ENCODE assay signal across 18 cellular contexts in the genomic region with DNA sequence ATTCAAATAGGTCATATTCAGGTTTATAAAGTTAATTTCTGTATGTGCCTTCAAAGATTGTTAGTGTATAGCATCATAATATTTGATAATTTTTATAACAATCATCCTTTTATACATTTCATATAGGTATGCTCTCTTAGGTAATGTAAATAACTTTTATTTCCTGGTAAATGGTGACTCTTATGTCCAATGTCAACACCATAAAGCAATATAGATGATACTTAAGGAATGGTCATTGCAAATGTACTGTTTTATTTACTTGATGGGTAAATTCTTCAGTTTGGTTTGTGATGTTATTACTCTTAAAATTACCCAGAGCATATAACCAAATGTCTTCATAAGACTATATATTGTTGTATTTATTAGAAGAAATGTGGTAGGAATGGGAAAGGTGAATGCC.
DNase-seq lines count a peak whose midpoint lies in the region; ATAC-seq, FAIRE-seq and TF ChIP-seq lines count a peak whose summit lies in the region.
"Had no signal": no experiment of that assay in that cellular context is flagged by ENCODE, and none has a peak within 500 bp of the region (broad histone marks: within the 10 kb centered on the region; RNA-seq: fewer than 3 reads in every experiment).

No MANE protein-coding gene starts in this region.

- no peak overlapping the region for H2AFZ ChIP-seq in PC-3 (ENCODE audit: low read length)
- H2AFZ ChIP-seq: GM23338 had no signal

- TF ChIP-seq CTCF in PC-3 (conservative IDR thresholded peaks at IDR 0.05; ENCODE audit: low read depth, low read length) (no peak), lower leg skin (IDR thresholded peaks at IDR 0.05) (no peak)

- H3K36me3 ChIP-seq in PC-3 (ENCODE audit: low read depth, low read length) = peaks cover 3% of the 10 kb centered on the region; the same call in 1 of the 2 replicates

- intact Hi-C loops in PC-3 (cut with micrococcal nuclease) = no loop called here
- intact Hi-C loops in lower leg skin (cut with DNase I; ENCODE audit: low total_unique reads) = no loop called here

- POLR2A ChIA-PET in PC-3 (lab: Charles Lee; ENCODE audit: unreplicated experiment) = interaction anchor here (0.6 kb wide), 1 partner anchor 103 kb away, joined by 5 read pairs; no protein-coding TSS in a partner anchor

- no TSS peak for BruUV-seq in PC-3 (replicated peaks; lab: Mats Ljungman, UMichigan)

- peak; percentile 86 for ATAC-seq in PC-3
- ATAC-seq: GM12878, GM23338, HCT116 had no signal

- DNase-seq in NCI-H526 treated with DMSO at 0.1 percent for 48 hours (lab: John Stamatoyannopoulos, UW) = peak; percentile 47
- no peak for DNase-seq in NCI-H526 (lab: John Stamatoyannopoulos, UW)
- DNase-seq in PC-3 = peak; percentile 27
- DNase-seq in frontal cortex (ENCODE audit: low spot score in 2 of 2) = no peak
- no peak for DNase-seq in SKM-1 treated with dmso at 0.1 percent for 144 hours (lab: John Stamatoyannopoulos, UW; ENCODE audit: unreplicated experiment)
- DNase-seq in NCI-H1694 treated with DMSO at 0.1 percent for 48 hours (lab: John Stamatoyannopoulos, UW) = no peak
- DNase-seq in lower leg skin (ENCODE audit: low spot score in 2 of 2) = no peak
- DNase-seq: Calu3; CD4-positive, alpha-beta memory T cell; COR-L47; DMS79; EL; GDM1; H9 had no signal

- peaks cover 12% of the 10 kb centered on the region for H3K4me1 ChIP-seq in PC-3 (ENCODE audit: insufficient read depth, low read length)

- H3K9me3 ChIP-seq in PC-3 (ENCODE audit: low read length) = 0 out of 2 replicates have a peak, but pooled peaks cover 5% of the 10 kb centered on the region

- H3K9me2 ChIP-seq in PC-3 (replicated peaks; ENCODE audit: low read length) = no peaks in the 10 kb centered on the region

- peak overlapping the region; percentile 38; the same call in 1 of the 2 replicates for H3K9ac ChIP-seq in PC-3 (ENCODE audit: low read length)

- no peak overlapping the region for H3K4me3 ChIP-seq in PC-3 (ENCODE audit: low read length)
- H3K4me3 ChIP-seq in lower leg skin (ENCODE audit: low read depth, poor library complexity, severe bottlenecking) = no peak overlapping the region
- H3K4me3 ChIP-seq: GM12878, GM23338 had no signal

- no peaks in the 10 kb centered on the region for H3K79me2 ChIP-seq in PC-3 (ENCODE audit: low read length)

- no peaks in the 10 kb centered on the region for H3F3A ChIP-seq in PC-3 (ENCODE audit: low read length, unreplicated experiment)

- TF ChIP-seq POLR2A in lower leg skin (IDR thresholded peaks at IDR 0.05) = no peak

- H3K27me3 ChIP-seq in PC-3 (ENCODE audit: low read length) = no peaks in the 10 kb centered on the region

- peak overlapping the region; percentile 76 for H3K27ac ChIP-seq in PC-3 (ENCODE audit: low read length)

- CTCF ChIA-PET in PC-3 (lab: Charles Lee) = no interaction called here

- no peaks in the 10 kb centered on the region for H4K20me1 ChIP-seq in PC-3 (ENCODE audit: low read length)

- peak; percentile 31 for FAIRE-seq in frontal cortex (lab: Jason Lieb, UNC)
- FAIRE-seq: GM12878, GM19239 had no signal

- peak overlapping the region; percentile 19; the same call in 1 of the 2 replicates for H3K4me2 ChIP-seq in PC-3 (ENCODE audit: low read length)
- H3K4me2 ChIP-seq: GM23338 had no signal

Comparison
In these comparisons a context has a peak if more than half of its experiments do, and no peak if none do; other contexts are left out.
1. DNase-seq: peak in NCI-H526 treated with DMSO at 0.1 percent for 48 hours (single experiment) and PC-3 (single experiment); none in NCI-H526 (0 of 2), frontal cortex (0 of 2), SKM-1 treated with dmso at 0.1 percent for 144 hours (single experiment), NCI-H1694 treated with DMSO at 0.1 percent for 48 hours (single experiment) and lower leg skin (0 of 2).